ENCODE assay signal across 17 cellular contexts in the genomic region with DNA sequence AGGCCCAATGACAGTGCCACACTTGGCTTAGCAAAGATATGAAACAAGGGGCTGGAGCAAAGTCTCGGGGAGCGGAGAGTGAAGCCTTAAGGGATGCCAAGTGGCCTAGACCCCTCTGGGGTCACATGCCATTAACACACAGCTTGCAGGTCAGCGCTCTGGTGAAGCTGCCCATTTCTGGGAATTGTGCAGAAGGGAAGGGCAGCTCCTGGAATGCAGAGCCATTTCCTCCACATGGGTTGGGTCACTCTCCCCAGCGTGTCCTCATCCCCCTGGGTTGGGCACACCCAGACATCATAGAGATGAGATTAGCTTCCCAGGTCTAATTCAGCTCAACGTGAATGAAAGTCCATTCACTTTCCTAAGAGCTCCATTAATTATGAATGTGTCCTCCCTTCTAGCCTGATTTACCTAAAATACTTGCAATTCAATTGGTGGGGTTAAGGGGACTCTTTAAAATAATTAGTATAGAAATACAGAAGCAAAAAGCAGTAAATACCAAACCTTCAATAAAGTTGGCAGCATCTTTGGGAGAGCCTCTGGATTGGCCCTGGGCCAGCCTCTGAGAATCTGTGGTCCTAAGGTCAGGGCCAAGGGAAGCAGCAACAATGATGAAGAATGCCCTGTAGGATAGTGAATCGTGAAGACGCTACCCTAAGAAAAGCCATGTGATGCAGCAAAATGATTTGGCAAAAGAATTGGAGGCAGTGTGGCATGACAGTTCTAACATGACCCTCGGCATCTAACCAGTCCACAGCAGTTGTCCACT. TPM values are rescaled to one million over a fixed set of nuclear protein-coding genes. Genes with fewer than 3 reads are reported as not detected.
"Had no signal": no experiment of that assay in that cellular context is flagged by ENCODE, and none has a peak within 500 bp of the region (broad histone marks: within the 10 kb centered on the region; RNA-seq: fewer than 3 reads in every experiment).

No MANE protein-coding gene starts in this region.

- H3K4me3 ChIP-seq: coronary artery, gastrocnemius medialis, pancreas had no signal

- ATAC-seq: activated CD4-positive, alpha-beta T cell treated with anti-CD3 and anti-CD28 coated beads for 36 hours; gastrocnemius medialis; pancreas; T-cell; WTC11 had no signal

- H3K36me3 ChIP-seq: gastrocnemius medialis, pancreas had no signal

- H3K27me3 ChIP-seq: gastrocnemius medialis, pancreas had no signal

- H3K4me1 ChIP-seq: pancreas had no signal

- H3K9me3 ChIP-seq: gastrocnemius medialis, pancreas, SK-N-SH had no signal

- DNase-seq: activated CD4-positive, alpha-beta T cell treated with anti-CD3 and anti-CD28 coated beads for 36 hours; activated CD4-positive, alpha-beta T cell treated with anti-CD3 and anti-CD28 coated beads, Interleukin-2, amount 50 U/mL, for 48 hours; activated T-cell treated with anti-CD3 and anti-CD28 coated beads for 4 hours; amniotic stem cell; effector CD4-positive, alpha-beta T cell; gastrocnemius medialis; naive B cell; SK-N-SH; stimulated activated CD4-positive, alpha-beta T cell treated with anti-CD3 and anti-CD28 coated beads, Interleukin-15, amount 100 ng/mL, for 24 hours; stimulated activated CD4-positive, alpha-beta T cell treated with anti-CD3 and anti-CD28 coated beads, Interleukin-2, amount 100 ng/mL, for 48 hours; T-cell; trophoblast cell had no signal

- H3K9ac ChIP-seq: SK-N-SH had no signal

- H3K27ac ChIP-seq: pancreas had no signal

- FAIRE-seq: pancreas had no signal

- H3K4me2 ChIP-seq: SK-N-SH had no signal

RNA-seq across cellular contexts. Expression of gene NME9, which starts 36.5 kb away (rescaled TPM):
- total RNA-seq: activated T-helper 1 cell treated with anti-CD3 and anti-CD28 coated beads, Interleukin-12 subunit alpha, Interleukin-12 subunit beta, Interleukin-2, Interleukin-4 antibody, amounts not matched to agents 30 ng/mL and 10 ng/mL and 1 ng/mL, durations not matched to agents 14 hours and 24 hours and 36 hours; skeletal muscle tissue; WTC11 had no signal
